ENCODE assay signal across 8 cellular contexts in genomic region chr3:125287248-125287647, GRCh38.
"Had no signal": no experiment of that assay in that cellular context is flagged by ENCODE, and none has a peak within 500 bp of the region (broad histone marks: within the 10 kb centered on the region; RNA-seq: fewer than 3 reads in every experiment).

No MANE protein-coding gene starts in this region.

- H3K27ac ChIP-seq: GM23248 had no signal

- H3K9ac ChIP-seq: GM23248 had no signal

- H3K9me3 Mint-ChIP-seq: H9, HFFc6, IgD-negative memory B cell had no signal

- H2AFZ ChIP-seq: GM23248 had no signal

- H3K27ac Mint-ChIP-seq: H9, HFFc6, IgD-negative memory B cell had no signal

- DNase-seq: GM23248, GOT3, H9, HCEC 1CT, HFFc6, KG1 had no signal

- H3K4me3 ChIP-seq: GM23248 had no signal

- FAIRE-seq: HTR-8/SVneo had no signal

- H3K4me3 Mint-ChIP-seq: H9, HFFc6 had no signal

- H3K27me3 Mint-ChIP-seq: IgD-negative memory B cell had no signal
